ENCODE assay signal across 1 cellular context in the genomic region with DNA sequence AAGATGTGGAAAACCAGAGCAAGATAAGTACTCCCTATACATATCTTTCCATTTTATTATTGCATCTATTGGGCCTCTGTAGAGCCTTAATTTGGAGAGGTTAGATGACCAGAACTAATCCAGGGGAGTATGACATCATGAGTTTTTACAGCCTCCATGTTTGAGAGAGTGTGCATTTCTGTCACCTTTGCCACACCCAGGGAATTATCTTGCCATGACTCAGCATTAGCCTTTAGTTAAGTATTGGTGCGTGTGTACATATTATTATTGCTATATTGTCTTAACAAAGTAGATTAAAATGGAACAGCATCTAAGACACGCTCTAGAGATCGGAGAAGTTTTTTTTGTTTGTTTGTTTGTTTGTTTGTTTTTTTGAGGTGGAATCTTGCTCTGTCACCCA.
TF ChIP-seq lines count a peak whose summit lies in the region.

No MANE protein-coding gene starts in this region.

TF ChIP-seq in HCT116, 20 proteins besides CTCF, POLR2A, EP300 and RAD21:
- TF ChIP-seq YY1 (IDR thresholded peaks at IDR 0.05; ENCODE audit: extremely low read depth, insufficient replicate concordance, low read depth, low read length), result peak; percentile 24
- TF ChIP-seq FOSL1 (IDR thresholded peaks at IDR 0.05; ENCODE audit: low read depth), result 0 out of 2 replicates have a peak, but pooled peaks have one; percentile 30
- TF ChIP-seq, protein P1, sequence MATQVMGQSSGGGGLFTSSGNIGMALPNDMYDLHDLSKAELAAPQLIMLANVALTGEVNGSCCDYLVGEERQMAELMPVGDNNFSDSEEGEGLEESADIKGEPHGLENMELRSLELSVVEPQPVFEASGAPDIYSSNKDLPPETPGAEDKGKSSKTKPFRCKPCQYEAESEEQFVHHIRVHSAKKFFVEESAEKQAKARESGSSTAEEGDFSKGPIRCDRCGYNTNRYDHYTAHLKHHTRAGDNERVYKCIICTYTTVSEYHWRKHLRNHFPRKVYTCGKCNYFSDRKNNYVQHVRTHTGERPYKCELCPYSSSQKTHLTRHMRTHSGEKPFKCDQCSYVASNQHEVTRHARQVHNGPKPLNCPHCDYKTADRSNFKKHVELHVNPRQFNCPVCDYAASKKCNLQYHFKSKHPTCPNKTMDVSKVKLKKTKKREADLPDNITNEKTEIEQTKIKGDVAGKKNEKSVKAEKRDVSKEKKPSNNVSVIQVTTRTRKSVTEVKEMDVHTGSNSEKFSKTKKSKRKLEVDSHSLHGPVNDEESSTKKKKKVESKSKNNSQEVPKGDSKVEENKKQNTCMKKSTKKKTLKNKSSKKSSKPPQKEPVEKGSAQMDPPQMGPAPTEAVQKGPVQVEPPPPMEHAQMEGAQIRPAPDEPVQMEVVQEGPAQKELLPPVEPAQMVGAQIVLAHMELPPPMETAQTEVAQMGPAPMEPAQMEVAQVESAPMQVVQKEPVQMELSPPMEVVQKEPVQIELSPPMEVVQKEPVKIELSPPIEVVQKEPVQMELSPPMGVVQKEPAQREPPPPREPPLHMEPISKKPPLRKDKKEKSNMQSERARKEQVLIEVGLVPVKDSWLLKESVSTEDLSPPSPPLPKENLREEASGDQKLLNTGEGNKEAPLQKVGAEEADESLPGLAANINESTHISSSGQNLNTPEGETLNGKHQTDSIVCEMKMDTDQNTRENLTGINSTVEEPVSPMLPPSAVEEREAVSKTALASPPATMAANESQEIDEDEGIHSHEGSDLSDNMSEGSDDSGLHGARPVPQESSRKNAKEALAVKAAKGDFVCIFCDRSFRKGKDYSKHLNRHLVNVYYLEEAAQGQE (IDR thresholded peaks at IDR 0.05; ENCODE audit: low read depth), result no peak
- peak; percentile 28; the same call in 1 of the 2 replicates for TF ChIP-seq JUND (IDR thresholded peaks at IDR 0.05)
- TF ChIP-seq POLR2AphosphoS5 (IDR thresholded peaks at IDR 0.05; ENCODE audit: low read depth, low read length), result no peak
- no peak for TF ChIP-seq ELF1 (IDR thresholded peaks at IDR 0.05; ENCODE audit: borderline replicate concordance, low read depth)
- no peak for TF ChIP-seq EZH2 (IDR thresholded peaks at IDR 0.05)
